13 cellular contexts compared by ENCODE assay signal in genomic region chr2:10159086-10159485, GRCh38.
"Had no signal": no experiment of that assay in that cellular context is flagged by ENCODE, and none has a peak within 500 bp of the region (broad histone marks: within the 10 kb centered on the region; RNA-seq: fewer than 3 reads in every experiment).

No MANE protein-coding gene starts in this region.

- DNase-seq: activated T-cell treated with anti-CD3 and anti-CD28 coated beads, Interleukin-2, amount 50 U/mL, for 48 hours; caudate nucleus; cortex of kidney; effector CD8-positive, alpha-beta T cell; kidney glomerular epithelial cell; mesendoderm; stimulated activated CD4-positive, alpha-beta T cell treated with anti-CD3 and anti-CD28 coated beads, Interleukin-15, amount 100 ng/mL, for 24 hours; stomach had no signal

- H3K9me3 ChIP-seq: gastroesophageal sphincter, stomach had no signal

- H3K27me3 ChIP-seq: gastroesophageal sphincter, hepatocyte, stomach had no signal

- H3K36me3 ChIP-seq: gastroesophageal sphincter, stomach had no signal

- H3K27ac Mint-ChIP-seq: nephron had no signal

- H3K9ac ChIP-seq: parathyroid adenoma had no signal

- H3K27ac ChIP-seq: gastroesophageal sphincter, hepatocyte, parathyroid adenoma, SK-N-MC, stomach had no signal

- ATAC-seq: gastroesophageal sphincter had no signal

- H3K9me3 Mint-ChIP-seq: nephron had no signal

- H3K4me3 ChIP-seq: gastroesophageal sphincter, hepatocyte, SK-N-MC, stomach had no signal

- H3K4me1 ChIP-seq: parathyroid adenoma, stomach had no signal

- H3K4me3 Mint-ChIP-seq: nephron had no signal
